8 cellular contexts compared by ENCODE assay signal in genomic region chr12:105053116-105053572, GRCh38. TPM values are rescaled to one million over a fixed set of nuclear protein-coding genes. Genes with fewer than 3 reads are reported as not detected.
DNase-seq lines count a peak whose midpoint lies in the region; ATAC-seq and TF ChIP-seq lines count a peak whose summit lies in the region.

No MANE protein-coding gene starts in this region.

- H3K27me3 Mint-ChIP-seq in activated T-helper 17 cell treated with anti-CD3 and anti-CD28 coated beads, Interleukin-2, amount 50 U/mL, for 72 hours = peaks cover 13% of the 10 kb centered on the region

- peaks cover 14% of the 10 kb centered on the region for H3K9me3 Mint-ChIP-seq in activated T-helper 17 cell treated with anti-CD3 and anti-CD28 coated beads, Interleukin-2, amount 50 U/mL, for 72 hours

- DNase-seq in AG10803 (ENCODE audit: low read depth) = peak; percentile 80
- peak; percentile 7 for DNase-seq in GM19240 (ENCODE audit: insufficient read length, low spot score)
- peak; percentile 86 for DNase-seq in MM.1S
- DNase-seq in SHP77 treated with DMSO at 0.1 percent for 48 hours (lab: John Stamatoyannopoulos, UW) = peak; percentile 56
- DNase-seq in foreskin keratinocyte = peak in 1 of 2 donors; percentile 54
- DNase-seq in osteoblast (ENCODE audit: insufficient read length, low spot score, missing footprints) = peak; percentile 73
- peak; percentile 78 to 80 for DNase-seq in thyroid gland

- intact Hi-C loops in thyroid gland (cut with DNase I) = no loop called here

- no peak overlapping the region for H3K27ac Mint-ChIP-seq in activated T-helper 17 cell treated with anti-CD3 and anti-CD28 coated beads, Interleukin-2, amount 50 U/mL, for 72 hours

- peak; percentile 92 for TF ChIP-seq CTCF in AG10803 (conservative IDR thresholded peaks at IDR 0.05; ENCODE audit: low read length)
- TF ChIP-seq CTCF in MM.1S (IDR thresholded peaks at IDR 0.05; ENCODE audit: low read length) = peak; percentile 96
- peak; percentile 94 for TF ChIP-seq CTCF in foreskin keratinocyte (conservative IDR thresholded peaks at IDR 0.05)
- peak; percentile 97 for TF ChIP-seq CTCF in osteoblast (IDR thresholded peaks at IDR 0.05; ENCODE audit: extremely low read depth, low read depth, low read length)
- TF ChIP-seq CTCF in thyroid gland (IDR thresholded peaks at IDR 0.05) = peak; percentile 83 to 95 (median 92)

- H4K20me1 ChIP-seq in MM.1S (ENCODE audit: insufficient read depth, low read length) (no peaks in the 10 kb centered on the region), osteoblast (ENCODE audit: insufficient read depth, low read length) (no peaks in the 10 kb centered on the region)

- no peak overlapping the region for H3K4me3 Mint-ChIP-seq in activated T-helper 17 cell treated with anti-CD3 and anti-CD28 coated beads, Interleukin-2, amount 50 U/mL, for 72 hours

- H2AFZ ChIP-seq in MM.1S (ENCODE audit: low read length) (no peak overlapping the region), osteoblast (ENCODE audit: low read length) (no peak overlapping the region)

- no peaks in the 10 kb centered on the region for H3K9me3 ChIP-seq in MM.1S (replicated peaks; ENCODE audit: insufficient read depth, low read length)
- no peaks in the 10 kb centered on the region for H3K9me3 ChIP-seq in osteoblast (ENCODE audit: low read depth, low read length)
- H3K9me3 ChIP-seq in thyroid gland = no peaks in the 10 kb centered on the region

- H3K27ac ChIP-seq in MM.1S (ENCODE audit: low read length) = no peak overlapping the region
- no peak overlapping the region for H3K27ac ChIP-seq in foreskin keratinocyte
- H3K27ac ChIP-seq in osteoblast (ENCODE audit: low read depth, low read length) = no peak overlapping the region
- H3K27ac ChIP-seq in thyroid gland = no peak overlapping the region

- peaks cover 6% of the 10 kb centered on the region; the same call in 1 of the 2 replicates for H3K36me3 ChIP-seq in MM.1S (replicated peaks; ENCODE audit: insufficient read depth, low read length)
- peaks cover 67% of the 10 kb centered on the region for H3K36me3 ChIP-seq in osteoblast (ENCODE audit: insufficient read depth, low read length)
- H3K36me3 ChIP-seq in thyroid gland = no peaks in the 10 kb centered on the region

- no peaks in the 10 kb centered on the region for H3K27me3 ChIP-seq in MM.1S (replicated peaks; ENCODE audit: insufficient read depth, low read length)
- H3K27me3 ChIP-seq in foreskin keratinocyte = no peaks in the 10 kb centered on the region
- no peaks in the 10 kb centered on the region for H3K27me3 ChIP-seq in osteoblast (ENCODE audit: insufficient read depth, low read length)
- H3K27me3 ChIP-seq in thyroid gland = no peaks in the 10 kb centered on the region

- no peaks in the 10 kb centered on the region for H3F3A ChIP-seq in MM.1S (ENCODE audit: insufficient read depth, low read length)

- H3K79me2 ChIP-seq in MM.1S (ENCODE audit: low read length) = no peaks in the 10 kb centered on the region
- H3K79me2 ChIP-seq in osteoblast (ENCODE audit: insufficient read depth, low read length) = no peaks in the 10 kb centered on the region

- H3K4me1 ChIP-seq in MM.1S (ENCODE audit: low read length) (no peaks in the 10 kb centered on the region), foreskin keratinocyte (no peaks in the 10 kb centered on the region), osteoblast (ENCODE audit: insufficient read depth, low read length) (no peaks in the 10 kb centered on the region), thyroid gland (peaks cover 0 to 4% of the 10 kb centered on the region in 2 donors)

- no peak for TF ChIP-seq POLR2A in thyroid gland (IDR thresholded peaks at IDR 0.05)

- no peak overlapping the region for H3K9ac ChIP-seq in MM.1S (ENCODE audit: low read length)

- H3K36me3 Mint-ChIP-seq in activated T-helper 17 cell treated with anti-CD3 and anti-CD28 coated beads, Interleukin-2, amount 50 U/mL, for 72 hours (ENCODE audit: low read depth) = no peaks in the 10 kb centered on the region

- 0 to 3% methylated on average over 2 of the region's 2 CpGs for WGBS in thyroid gland, 2 donors

- no peak overlapping the region for H3K4me2 ChIP-seq in MM.1S (ENCODE audit: low read depth, low read length)
- H3K4me2 ChIP-seq in osteoblast (ENCODE audit: insufficient read depth, low read length) = no peak overlapping the region

- ATAC-seq in activated T-helper 17 cell treated with anti-CD3 and anti-CD28 coated beads, Interleukin-2, amount 50 U/mL, for 72 hours (replicated peaks) = peak; percentile 69
- ATAC-seq in foreskin keratinocyte = peak; percentile 64

- no peak overlapping the region for H3K4me3 ChIP-seq in AG10803 (ENCODE audit: low read length)
- no peak overlapping the region for H3K4me3 ChIP-seq in MM.1S (ENCODE audit: low read length)
- no peak overlapping the region for H3K4me3 ChIP-seq in osteoblast (ENCODE audit: insufficient read depth, low read length)
- no peak overlapping the region for H3K4me3 ChIP-seq in thyroid gland (replicated peaks in 1 of 3)

- peaks cover 11% of the 10 kb centered on the region for H3K4me1 Mint-ChIP-seq in activated T-helper 17 cell treated with anti-CD3 and anti-CD28 coated beads, Interleukin-2, amount 50 U/mL, for 72 hours

- H3K9me2 ChIP-seq in MM.1S (replicated peaks; ENCODE audit: insufficient read depth, low read length) = no peaks in the 10 kb centered on the region

RNA-seq across cellular contexts. Expression of gene ALDH1L2, which starts 31.1 kb away (rescaled TPM):
- 1 to 10 TPM in 1 of 2 donors, under 1 TPM in 1; 0.35 to 2.8 TPM for total RNA-seq in activated T-helper 17 cell treated with anti-CD3 and anti-CD28 coated beads, Interleukin-2, amount 50 U/mL, for 72 hours
- total RNA-seq in foreskin keratinocyte = 6.8 and 17.5 TPM in 2 replicates
- polyA plus RNA-seq in foreskin keratinocyte = 1.6 and 4.4 TPM in 2 replicates
- total RNA-seq in osteoblast = 55.4 and 63.9 TPM in 2 replicates
- total RNA-seq in thyroid gland = 1 to 10 TPM; 2.1 to 9.1 (median 4.3) TPM

RNA-seq across cellular contexts. Expression of gene WASHC4, which starts 54.4 kb away (rescaled TPM):
- 10 to 100 TPM; 41.0 to 47.7 TPM for total RNA-seq in activated T-helper 17 cell treated with anti-CD3 and anti-CD28 coated beads, Interleukin-2, amount 50 U/mL, for 72 hours
- total RNA-seq in foreskin keratinocyte (41.7 and 42.5 TPM in 2 replicates), osteoblast (124 and 131 TPM in 2 replicates), thyroid gland (100 to 1,000 TPM in 1 of 4 donors, 10 to 100 TPM in 3; 64.3 to 111 (median 81.0) TPM)
- polyA plus RNA-seq in foreskin keratinocyte = 6.4 and 8.1 TPM in 2 replicates
